12 cellular contexts compared by ENCODE assay signal in genomic region chr1:111463029-111463683, GRCh38. TPM values are rescaled to one million over a fixed set of nuclear protein-coding genes. Genes with fewer than 3 reads are reported as not detected.
A peak's percentile ranks its signal among the peaks of the same experiment; 100 is the strongest.
DNase-seq lines count a peak whose midpoint lies in the region; ATAC-seq, FAIRE-seq and TF ChIP-seq lines count a peak whose summit lies in the region.
"Had no signal": no experiment of that assay in that cellular context is flagged by ENCODE, and none has a peak within 500 bp of the region (broad histone marks: within the 10 kb centered on the region; RNA-seq: fewer than 3 reads in every experiment).

No MANE protein-coding gene starts in this region.

- H3K4me3 Mint-ChIP-seq in MCF 10A (ENCODE audit: unreplicated experiment): no peak overlapping the region

- H3K4me2 ChIP-seq in skeletal muscle satellite cell (ENCODE audit: low read length): peak overlapping the region; percentile 8

- no peak for ATAC-seq in HG03135 (IDR thresholded peaks at IDR 0.05; ENCODE audit: unreplicated experiment)

- H3K36me3 ChIP-seq in breast epithelium (peaks cover 14% of the 10 kb centered on the region), skeletal muscle satellite cell (ENCODE audit: insufficient read depth, low read length) (peaks cover 27% of the 10 kb centered on the region)

- H3K9ac ChIP-seq in skeletal muscle satellite cell (ENCODE audit: low read depth, low read length): no peak overlapping the region

- no peaks in the 10 kb centered on the region for H3K27me3 Mint-ChIP-seq in MCF 10A (ENCODE audit: insufficient read depth, unreplicated experiment)

- no TSS peak for BruUV-seq in MCF 10A (replicated peaks; lab: Mats Ljungman, UMichigan)

- H3K27me3 ChIP-seq in breast epithelium (no peaks in the 10 kb centered on the region), skeletal muscle satellite cell (ENCODE audit: control insufficient read depth, insufficient read depth, low read length) (no peaks in the 10 kb centered on the region)
- H3K27me3 ChIP-seq: cardiac muscle cell had no signal

- CTCF ChIA-PET in MCF 10A (lab: Yijun Ruan, JAX) (interaction anchor here (0.6 to 1.2 kb wide), 2 partner anchors 19 to 20 kb away, joined by 3 to 5 read pairs; no protein-coding TSS in a partner anchor), RWPE1 (lab: Yijun Ruan, JAX) (no interaction called here)

- H3K9me3 ChIP-seq in breast epithelium: no peaks in the 10 kb centered on the region
- no peaks in the 10 kb centered on the region for H3K9me3 ChIP-seq in skeletal muscle satellite cell (replicated peaks; ENCODE audit: low read length)

- intact Hi-C loops in MCF 10A (cut with micrococcal nuclease) (no loop called here), breast epithelium (cut with DNase I; ENCODE audit: low total_unique reads) (no loop called here)

- POLR2A ChIA-PET in MCF 10A (lab: Yijun Ruan, JAX): interaction anchor here (0.6 to 1.1 kb wide), 4 partner anchors 12 to 1077 kb away, joined by 3 to 4 read pairs (median 4); no protein-coding TSS in a partner anchor
- POLR2A ChIA-PET in RWPE1 (lab: Yijun Ruan, JAX; ENCODE audit: low non-redundant PET): interaction anchor here (0.8 kb wide), 1 partner anchor 14 kb away, joined by 3 read pairs; no protein-coding TSS in a partner anchor

- peaks cover 36% of the 10 kb centered on the region for H3K36me3 Mint-ChIP-seq in MCF 10A (ENCODE audit: insufficient read depth, unreplicated experiment)

- DNase-seq in MCF 10A (ENCODE audit: unreplicated experiment) (peak; percentile 46), breast epithelium (ENCODE audit: low spot score in 2 of 2) (no peak), RWPE1 (ENCODE audit: low spot score) (peak; percentile 20), fibroblast of peridontal ligament (ENCODE audit: extremely low read depth) (peak; percentile 51), SKM-1 (lab: John Stamatoyannopoulos, UW; ENCODE audit: unreplicated experiment) (no peak), GM19239 (ENCODE audit: insufficient read length, low spot score) (no peak)
- DNase-seq: C1 segment of cervical spinal cord, midbrain had no signal

- H3K9me3 Mint-ChIP-seq in MCF 10A (ENCODE audit: unreplicated experiment): no peaks in the 10 kb centered on the region

- no peaks in the 10 kb centered on the region for H3K4me1 Mint-ChIP-seq in MCF 10A (ENCODE audit: insufficient read depth, unreplicated experiment)

- FAIRE-seq in GM19239 (lab: Jason Lieb, UNC): no peak

- TF ChIP-seq CTCF in MCF 10A (IDR thresholded peaks at IDR 0.05; ENCODE audit: unreplicated experiment) (no peak), breast epithelium (IDR thresholded peaks at IDR 0.05) (no peak), RWPE1 (conservative IDR thresholded peaks at IDR 0.05; ENCODE audit: low read depth) (no peak)

- H3K27ac ChIP-seq in breast epithelium (no peak overlapping the region), RWPE1 (no peak overlapping the region)
- H3K27ac ChIP-seq: cardiac muscle cell had no signal

- H3K27ac Mint-ChIP-seq in MCF 10A (ENCODE audit: low read depth, unreplicated experiment): no peak overlapping the region

- no peak overlapping the region for H3K4me3 ChIP-seq in breast epithelium
- H3K4me3 ChIP-seq in skeletal muscle satellite cell (ENCODE audit: low read length): no peak overlapping the region
- H3K4me3 ChIP-seq: cardiac muscle cell had no signal

- H3K4me1 ChIP-seq in breast epithelium (no peaks in the 10 kb centered on the region), skeletal muscle satellite cell (ENCODE audit: control insufficient read depth, insufficient read depth, low read length) (peaks cover 6% of the 10 kb centered on the region)

- no peak for TF ChIP-seq POLR2A in breast epithelium (IDR thresholded peaks at IDR 0.05)

RNA-seq across cellular contexts. Expression of gene C1orf162, which starts 10.6 kb away (rescaled TPM):
- total RNA-seq in MCF 10A (2022): 0.77 and 1.6 TPM in 2 replicates
- total RNA-seq in breast epithelium: 10 to 100 TPM; 22.3 to 51.2 (median 23.0) TPM
- total RNA-seq in skeletal muscle satellite cell (2012; rRNA removed): under 0.01 and 0.22 TPM in 2 replicates
- total RNA-seq: glomerular endothelial cell had no signal

RNA-seq across cellular contexts. Expression of gene ATP5PB, which starts 13.9 kb away (rescaled TPM):
- 317 and 348 TPM in 2 replicates for total RNA-seq in MCF 10A (2022)
- total RNA-seq in breast epithelium: 100 to 1,000 TPM; 143 to 159 (median 148) TPM
- total RNA-seq in skeletal muscle satellite cell (2012; rRNA removed): 316 and 348 TPM in 2 replicates

RNA-seq across cellular contexts. Expression of gene WDR77, which starts 14.1 kb away (rescaled TPM):
- total RNA-seq in MCF 10A (2022) (35.7 and 54.2 TPM in 2 replicates), breast epithelium (10 to 100 TPM; 22.7 to 33.8 (median 30.2) TPM)
- 44.4 and 53.3 TPM in 2 replicates for total RNA-seq in skeletal muscle satellite cell (2012; rRNA removed)

RNA-seq across cellular contexts. Expression of gene OVGP1, which starts 35.6 kb away (rescaled TPM):
- total RNA-seq in MCF 10A (2022) (1.3 TPM in 2 replicates), breast epithelium (1 to 10 TPM; 2.6 to 7.9 (median 6.6) TPM)
- 0.25 TPM in 1 of 2 replicates, not detected in the other for total RNA-seq in skeletal muscle satellite cell (2012; rRNA removed)

RNA-seq across cellular contexts. Expression of gene ADORA3, which starts 40.3 kb away (rescaled TPM):
- total RNA-seq in MCF 10A (2022) (not detected in 2 replicates), breast epithelium (10 to 100 TPM in 2 of 3 donors, 1 to 10 TPM in 1; 9.5 to 13.8 (median 13.2) TPM)
- total RNA-seq in skeletal muscle satellite cell (2012; rRNA removed): not detected in 2 replicates
- total RNA-seq: cardiac muscle cell, glomerular endothelial cell had no signal

Comparison
In these comparisons a context has a peak if more than half of its experiments do, and no peak if none do; other contexts are left out.
1. DNase-seq: peak in MCF 10A (single experiment), RWPE1 (single experiment) and fibroblast of peridontal ligament (single experiment); none in breast epithelium (0 of 2), SKM-1 (single experiment) and GM19239 (single experiment).